32 cellular contexts compared by ENCODE assay signal in the genomic region with DNA sequence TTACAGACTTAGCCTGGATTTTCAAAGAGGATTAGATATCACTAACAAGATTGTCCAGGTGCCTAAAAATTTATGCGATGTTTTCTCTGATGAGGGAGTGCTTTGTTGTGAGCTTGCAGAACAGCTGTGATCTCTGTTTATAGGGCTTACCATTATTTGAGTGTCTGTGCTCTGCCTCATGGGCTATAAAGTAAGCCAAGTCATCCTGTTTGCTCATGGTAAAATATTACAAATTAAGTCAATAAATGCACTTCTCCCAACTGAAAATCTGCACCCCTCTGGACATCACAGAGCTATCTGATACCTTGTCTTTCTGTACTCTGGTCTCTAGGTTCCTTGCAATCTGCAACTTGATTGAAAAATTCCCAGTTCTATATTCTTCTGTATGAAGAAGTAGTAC.
A peak's percentile ranks its signal among the peaks of the same experiment; 100 is the strongest.
DNase-seq lines count a peak whose midpoint lies in the region; ATAC-seq, FAIRE-seq and TF ChIP-seq lines count a peak whose summit lies in the region.
"Had no signal": no experiment of that assay in that cellular context is flagged by ENCODE, and none has a peak within 500 bp of the region (broad histone marks: within the 10 kb centered on the region; RNA-seq: fewer than 3 reads in every experiment).

No MANE protein-coding gene starts in this region.

- TF ChIP-seq EP300 in suprapubic skin (IDR thresholded peaks at IDR 0.05) = no peak

- no peaks in the 10 kb centered on the region for H3K27me3 ChIP-seq in mammary epithelial cell (ENCODE audit: insufficient read depth, low read length)
- H3K27me3 ChIP-seq in SJCRH30 = no peaks in the 10 kb centered on the region
- H3K27me3 ChIP-seq in right lobe of liver = no peaks in the 10 kb centered on the region
- H3K27me3 ChIP-seq in suprapubic skin = no peaks in the 10 kb centered on the region
- H3K27me3 ChIP-seq: esophagus muscularis mucosa, heart right ventricle, thyroid gland had no signal

- peak; percentile 57 for TF ChIP-seq POLR2A in right lobe of liver (IDR thresholded peaks at IDR 0.05)
- TF ChIP-seq POLR2A in suprapubic skin (IDR thresholded peaks at IDR 0.05) = no peak

- H3K36me3 ChIP-seq in mammary epithelial cell (ENCODE audit: insufficient read depth, low read length) (no peaks in the 10 kb centered on the region), SJCRH30 (no peaks in the 10 kb centered on the region), right lobe of liver (no peaks in the 10 kb centered on the region), suprapubic skin (no peaks in the 10 kb centered on the region)
- H3K36me3 ChIP-seq: esophagus muscularis mucosa, heart right ventricle, thyroid gland had no signal

- H2AFZ ChIP-seq in mammary epithelial cell (ENCODE audit: low read depth, low read length) = no peak overlapping the region

- H3K4me1 ChIP-seq in mammary epithelial cell (ENCODE audit: insufficient read depth, low read length) (peaks cover 17% of the 10 kb centered on the region), SJCRH30 (peaks cover 47% of the 10 kb centered on the region), right lobe of liver (peaks cover 0 to 18% (median 0%) of the 10 kb centered on the region in 4 donors), suprapubic skin (peaks cover 7% of the 10 kb centered on the region)
- H3K4me1 ChIP-seq: thyroid gland had no signal

- DNase-seq in MCF 10A (ENCODE audit: unreplicated experiment) (no peak), mammary epithelial cell (no peak), SJCRH30 (peak; percentile 36 to 72), right lobe of liver (no peak), GM19239 (ENCODE audit: insufficient read length, low spot score) (no peak), suprapubic skin (ENCODE audit: low spot score in 2 of 2) (no peak)
- DNase-seq: activated CD4-positive, alpha-beta T cell treated with anti-CD3 and anti-CD28 coated beads, Interleukin-2, amount 10 ng/mL, durations not matched to agents 24 days and 14 days; activated naive CD8-positive, alpha-beta T cell treated with anti-CD3 and anti-CD28 coated beads, Interleukin-2, amount 50 U/mL, for 24 hours; activated T-cell treated with anti-CD3 and anti-CD28 coated beads, Interleukin-2, amount 50 U/mL, for 4 hours; CD8-positive, alpha-beta memory T cell; DMS79; endodermal cell; foreskin melanocyte; GDM1; HCEC 1CT; heart right ventricle; Kasumi-1; left cardiac atrium; mesenchymal stem cell; naive thymus-derived CD4-positive, alpha-beta T cell; NCI-H1048; NCI-H1694 treated with DMSO at 0.1 percent for 48 hours; NCI-H526 treated with DMSO at 0.1 percent for 48 hours; thyroid gland had no signal

- H3K9ac ChIP-seq in mammary epithelial cell (ENCODE audit: insufficient read depth, low read length) = no peak overlapping the region

- intact Hi-C loops in MCF 10A (cut with micrococcal nuclease) (no loop called here), mammary epithelial cell (cut with micrococcal nuclease) (loop anchor here (10.0 kb wide), 3 partner anchors 209 to 1079 kb away; no protein-coding TSS in a partner anchor), right lobe of liver (cut with DNase I) (loop anchor here in 1 of 2 donors (10.0 kb wide), 1 partner anchor 121 kb away; no protein-coding TSS in a partner anchor)

- 40% methylated on average over 1 of the region's 1 CpG for WGBS in mammary epithelial cell (ENCODE audit: low coverage, missing lambda C conversion rate)
- WGBS in right lobe of liver (ENCODE audit: insufficient coverage, low coverage, low lambda C conversion rate, missing lambda C conversion rate) = 57% methylated on average over 1 of the region's 1 CpG
- 61% methylated on average over 1 of the region's 1 CpG for WGBS in suprapubic skin

- peak overlapping the region; percentile 48 for H3K27ac Mint-ChIP-seq in MCF 10A (ENCODE audit: low read depth, unreplicated experiment)
- H3K27ac Mint-ChIP-seq: activated CD4-positive, alpha-beta T cell treated with anti-CD3 and anti-CD28 coated beads, Interleukin-2, amount 10 ng/mL, durations not matched to agents 24 days and 14 days; activated naive CD8-positive, alpha-beta T cell treated with anti-CD3 and anti-CD28 coated beads, Interleukin-2, amount 50 U/mL, for 24 hours; B cell; CD8-positive, alpha-beta memory T cell; dendritic cell treated with granulocyte-macrophage colony-stimulating factor and Interleukin-4, amounts not matched to agents 40 ng/mL and 50 ng/mL, for 4 days; endodermal cell; naive thymus-derived CD4-positive, alpha-beta T cell; stimulated activated naive CD8-positive, alpha-beta T cell treated with anti-CD3 and anti-CD28 coated beads, Interleukin-15, Interleukin-2, amounts not matched to agents 100 ng/mL and 50 ng/mL, for 24 hours had no signal

- H3K79me2 ChIP-seq in mammary epithelial cell (ENCODE audit: insufficient read depth, low read length) = no peaks in the 10 kb centered on the region

- H3K27me3 Mint-ChIP-seq in MCF 10A (ENCODE audit: insufficient read depth, unreplicated experiment) = no peaks in the 10 kb centered on the region
- H3K27me3 Mint-ChIP-seq: activated naive CD8-positive, alpha-beta T cell treated with anti-CD3 and anti-CD28 coated beads, Interleukin-2, amount 50 U/mL, for 24 hours; CD8-positive, alpha-beta memory T cell; central memory CD8-positive, alpha-beta T cell; dendritic cell treated with granulocyte-macrophage colony-stimulating factor and Interleukin-4, amounts not matched to agents 40 ng/mL and 50 ng/mL, for 4 days had no signal

- H3K4me1 Mint-ChIP-seq in MCF 10A (ENCODE audit: insufficient read depth, unreplicated experiment) = peaks cover 6% of the 10 kb centered on the region
- H3K4me1 Mint-ChIP-seq: activated CD4-positive, alpha-beta T cell treated with anti-CD3 and anti-CD28 coated beads, Interleukin-2, amount 10 ng/mL, durations not matched to agents 24 days and 14 days; activated naive CD8-positive, alpha-beta T cell treated with anti-CD3 and anti-CD28 coated beads, Interleukin-2, amount 50 U/mL, for 24 hours; B cell; CD8-positive, alpha-beta memory T cell; central memory CD8-positive, alpha-beta T cell had no signal

- no peaks in the 10 kb centered on the region for H3K36me3 Mint-ChIP-seq in MCF 10A (ENCODE audit: insufficient read depth, unreplicated experiment)
- H3K36me3 Mint-ChIP-seq: CD8-positive, alpha-beta memory T cell; naive thymus-derived CD4-positive, alpha-beta T cell had no signal

- H4K20me1 ChIP-seq in mammary epithelial cell (ENCODE audit: insufficient read depth, low read length) = no peaks in the 10 kb centered on the region

- no peak overlapping the region for H3K4me3 Mint-ChIP-seq in MCF 10A (ENCODE audit: unreplicated experiment)
- H3K4me3 Mint-ChIP-seq: activated CD4-positive, alpha-beta T cell treated with anti-CD3 and anti-CD28 coated beads, Interleukin-2, amount 10 ng/mL, durations not matched to agents 24 days and 14 days; activated naive CD8-positive, alpha-beta T cell treated with anti-CD3 and anti-CD28 coated beads, Interleukin-2, amount 50 U/mL, for 24 hours; activated T-cell treated with anti-CD3 and anti-CD28 coated beads, Interleukin-2, amount 50 U/mL, for 4 hours; B cell; CD8-positive, alpha-beta memory T cell; central memory CD8-positive, alpha-beta T cell; dendritic cell treated with granulocyte-macrophage colony-stimulating factor and Interleukin-4, amounts not matched to agents 40 ng/mL and 50 ng/mL, for 4 days; endodermal cell; naive thymus-derived CD4-positive, alpha-beta T cell; stimulated activated naive CD8-positive, alpha-beta T cell treated with anti-CD3 and anti-CD28 coated beads, Interleukin-15, Interleukin-2, amounts not matched to agents 100 ng/mL and 50 ng/mL, for 24 hours had no signal

- in situ Hi-C loops in mammary epithelial cell (cut with MboI; ENCODE audit: low sequenced_read_pairs in 2 of 2) = loop anchor here in 1 of 2 donors (10.0 kb wide), 1 partner anchor 481 kb away; no protein-coding TSS in a partner anchor

- dilution Hi-C loops in mammary epithelial cell (cut with HindIII; ENCODE audit: low sequenced_read_pairs) = no loop called here

- H3K4me3 ChIP-seq in mammary epithelial cell (replicated peaks in 1 of 3; ENCODE audit: insufficient read depth in 1 of 3, low read depth in 2 of 3, low read length in 3 of 3) = no peak overlapping the region
- H3K4me3 ChIP-seq in SJCRH30 = no peak overlapping the region
- peak overlapping the region; percentile 6 to 18 (median 16) for H3K4me3 ChIP-seq in right lobe of liver
- no peak overlapping the region for H3K4me3 ChIP-seq in suprapubic skin
- H3K4me3 ChIP-seq: esophagus muscularis mucosa, heart right ventricle, thyroid gland had no signal

- peak; percentile 81 to 92 (median 87) for ATAC-seq in right lobe of liver
- ATAC-seq in HG03571 (IDR thresholded peaks at IDR 0.05; ENCODE audit: unreplicated experiment) = no peak
- no peak for ATAC-seq in HG03280 (IDR thresholded peaks at IDR 0.05; ENCODE audit: unreplicated experiment)
- ATAC-seq: activated naive CD8-positive, alpha-beta T cell treated with anti-CD3 and anti-CD28 coated beads, Interleukin-2, amount 50 U/mL, for 24 hours; activated T-cell treated with anti-CD3 and anti-CD28 coated beads, Interleukin-2, amount 50 U/mL, for 4 hours; heart right ventricle; left cardiac atrium; naive thymus-derived CD4-positive, alpha-beta T cell had no signal

- H3K9me3 ChIP-seq in mammary epithelial cell (replicated peaks; ENCODE audit: insufficient read depth, low read length) = no peaks in the 10 kb centered on the region
- no peaks in the 10 kb centered on the region for H3K9me3 ChIP-seq in SJCRH30 (replicated peaks)
- H3K9me3 ChIP-seq in right lobe of liver = no peaks in the 10 kb centered on the region
- no peaks in the 10 kb centered on the region for H3K9me3 ChIP-seq in suprapubic skin
- H3K9me3 ChIP-seq: esophagus muscularis mucosa, heart right ventricle, thyroid gland had no signal

- TF ChIP-seq CTCF in MCF 10A (IDR thresholded peaks at IDR 0.05; ENCODE audit: unreplicated experiment) = no peak
- TF ChIP-seq CTCF in mammary epithelial cell (conservative IDR thresholded peaks at IDR 0.05 in 1 of 2, IDR thresholded peaks at IDR 0.05 in 1 of 2; ENCODE audit: extremely low read depth in 1 of 2, insufficient read depth in 1 of 2, low read depth in 1 of 2, low read length in 2 of 2) = no peak
- no peak for TF ChIP-seq CTCF in right lobe of liver (IDR thresholded peaks at IDR 0.05)
- no peak for TF ChIP-seq CTCF in suprapubic skin (IDR thresholded peaks at IDR 0.05)

- H3K9me3 Mint-ChIP-seq in MCF 10A (ENCODE audit: unreplicated experiment) = no peaks in the 10 kb centered on the region
- H3K9me3 Mint-ChIP-seq: activated CD4-positive, alpha-beta T cell treated with anti-CD3 and anti-CD28 coated beads, Interleukin-2, amount 10 ng/mL, durations not matched to agents 24 days and 14 days; activated naive CD8-positive, alpha-beta T cell treated with anti-CD3 and anti-CD28 coated beads, Interleukin-2, amount 50 U/mL, for 24 hours; activated T-cell treated with anti-CD3 and anti-CD28 coated beads, Interleukin-2, amount 50 U/mL, for 4 hours; central memory CD8-positive, alpha-beta T cell; dendritic cell treated with granulocyte-macrophage colony-stimulating factor and Interleukin-4, amounts not matched to agents 40 ng/mL and 50 ng/mL, for 4 days; endodermal cell; naive thymus-derived CD4-positive, alpha-beta T cell; stimulated activated naive CD8-positive, alpha-beta T cell treated with anti-CD3 and anti-CD28 coated beads, Interleukin-15, Interleukin-2, amounts not matched to agents 100 ng/mL and 50 ng/mL, for 24 hours had no signal

- H3K4me2 ChIP-seq in mammary epithelial cell (ENCODE audit: insufficient read depth, low read depth, low read length) = no peak overlapping the region

- CTCF ChIA-PET in MCF 10A (lab: Yijun Ruan, JAX) = interaction anchor here (1.1 to 8.3 kb wide), 7 partner anchors 9 to 686 kb away, joined by 3 to 151 read pairs (median 62); partner anchors contain the start of gene PLK2
- CTCF ChIA-PET in mammary epithelial cell (lab: Charles Lee; ENCODE audit: low non-redundant PET) = no interaction called here

- POLR2A ChIA-PET in MCF 10A (lab: Yijun Ruan, JAX) = interaction anchor here (5.4 kb wide), 1 partner anchor 684 kb away, joined by 57 read pairs; the partner anchor contains the start of gene PLK2

- H3K27ac ChIP-seq in mammary epithelial cell (ENCODE audit: insufficient read depth, low read depth, low read length) (no peak overlapping the region), SJCRH30 (peak overlapping the region; percentile 7; the same call in 1 of the 2 replicates), right lobe of liver (peak overlapping the region; percentile 42 to 52 (median 48)), suprapubic skin (no peak overlapping the region)
- H3K27ac ChIP-seq: esophagus muscularis mucosa, HL-60, thyroid gland had no signal

- BruUV-seq in MCF 10A (replicated peaks; lab: Mats Ljungman, UMichigan) = no TSS peak
- BruUV-seq in mammary epithelial cell (replicated peaks; lab: Mats Ljungman, UMichigan) = no TSS peak

- FAIRE-seq in GM19239 (lab: Jason Lieb, UNC) = no peak

Comparison
In these comparisons a context has a peak if more than half of its experiments do, and no peak if none do; other contexts are left out.
1. DNase-seq: peak in SJCRH30 (2 of 2); none in MCF 10A (single experiment), mammary epithelial cell (single experiment), right lobe of liver (0 of 3), GM19239 (single experiment) and suprapubic skin (0 of 2).
2. H3K27ac ChIP-seq: peak in SJCRH30 (single experiment) and right lobe of liver (3 of 3); none in mammary epithelial cell (single experiment) and suprapubic skin (single experiment).
3. H3K4me3 ChIP-seq: peak in right lobe of liver (3 of 3); none in mammary epithelial cell (0 of 3), SJCRH30 (single experiment) and suprapubic skin (single experiment).
4. ATAC-seq: peak in right lobe of liver (4 of 4); none in HG03571 (single experiment) and HG03280 (single experiment).